Comparison of ENCODE assay signal across 20 cellular contexts in the genomic region with DNA sequence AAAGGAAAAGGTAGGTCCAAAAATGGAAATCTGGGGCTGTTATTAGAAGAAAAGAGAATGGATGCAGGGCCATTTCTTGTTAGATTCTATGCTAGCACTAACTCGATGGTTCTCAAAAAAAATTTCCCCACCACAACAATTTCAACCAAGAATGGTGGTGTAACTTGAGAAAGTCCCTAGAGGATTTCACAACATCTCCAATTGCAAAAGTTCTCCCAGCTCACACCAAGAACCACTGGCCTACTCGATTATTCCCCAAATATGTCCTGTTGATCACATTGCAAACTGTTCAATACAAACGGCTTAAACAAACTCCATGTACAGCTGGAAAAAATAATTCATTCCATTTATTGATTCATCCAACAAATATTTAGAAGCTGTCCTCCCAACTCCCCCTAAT. TPM values are rescaled to one million over a fixed set of nuclear protein-coding genes. Genes with fewer than 3 reads are reported as not detected.
DNase-seq lines count a peak whose midpoint lies in the region; ATAC-seq, FAIRE-seq and TF ChIP-seq lines count a peak whose summit lies in the region.
"Had no signal": no experiment of that assay in that cellular context is flagged by ENCODE, and none has a peak within 500 bp of the region (broad histone marks: within the 10 kb centered on the region; RNA-seq: fewer than 3 reads in every experiment).

No MANE protein-coding gene starts in this region.

- H3K27me3 ChIP-seq in right cardiac atrium (ENCODE audit: control insufficient read depth, insufficient read depth), result no peaks in the 10 kb centered on the region
- H3K27me3 ChIP-seq in K562 (ENCODE audit: control insufficient read depth in 2 of 2, insufficient read depth in 2 of 2, low read length in 2 of 2), result peaks cover 24 to 35% of the 10 kb centered on the region in 2 experiments; a peak in 4 of 5 replicates
- H3K27me3 ChIP-seq in lower lobe of right lung (ENCODE audit: low read depth), result no peaks in the 10 kb centered on the region
- no peaks in the 10 kb centered on the region for H3K27me3 ChIP-seq in vagina
- H3K27me3 ChIP-seq: right atrium auricular region had no signal

- no peaks in the 10 kb centered on the region for H3K9me3 ChIP-seq in right cardiac atrium (ENCODE audit: control insufficient read depth, low read length)
- H3K9me3 ChIP-seq in K562 (replicated peaks; ENCODE audit: control insufficient read depth, insufficient read depth, low read depth, low read length), result no peaks in the 10 kb centered on the region
- no peaks in the 10 kb centered on the region for H3K9me3 ChIP-seq in lower lobe of right lung
- H3K9me3 ChIP-seq in vagina, result no peaks in the 10 kb centered on the region
- H3K9me3 ChIP-seq: right atrium auricular region had no signal

- H3K27me3 Mint-ChIP-seq in type B pancreatic cell, result peaks cover 21% of the 10 kb centered on the region

- no TSS peak for BruUV-seq in K562 (replicated peaks; lab: Mats Ljungman, UMichigan)

- WGBS in right cardiac atrium, result 42% methylated on average over 3 of the region's 3 CpGs
- 2% methylated on average over 3 of the region's 3 CpGs for WGBS in K562 (ENCODE audit: insufficient coverage, low coverage, missing lambda C conversion rate)

- peaks cover 5% of the 10 kb centered on the region for H3K4me1 ChIP-seq in right cardiac atrium (ENCODE audit: control insufficient read depth, insufficient read depth, low read length)
- no peaks in the 10 kb centered on the region for H3K4me1 ChIP-seq in K562 (replicated peaks in 1 of 2; ENCODE audit: control insufficient read depth in 2 of 2, insufficient read depth in 2 of 2, low read length in 2 of 2)
- peaks cover 45% of the 10 kb centered on the region for H3K4me1 ChIP-seq in lower lobe of right lung
- peaks cover 24% of the 10 kb centered on the region for H3K4me1 ChIP-seq in vagina

- FAIRE-seq in K562 (lab: Jason Lieb, UNC), result no peak
- FAIRE-seq: D721Med, H54, RCC 7860 had no signal

- H3K27ac Mint-ChIP-seq in type B pancreatic cell, result no peak overlapping the region
- H3K27ac Mint-ChIP-seq: neural progenitor cell; stimulated activated naive B cell treated with anti-CD40 and anti-IgM and Interleukin-4, amounts not matched to agents 10 μg/mL and 1 μg/mL and 100 μg/mL, for 72 hours; T-helper 1 cell treated with Interleukin-12 subunit alpha and Interleukin-12 subunit beta and Interleukin-4 antibody, amounts not matched to agents 30 μg/mL and 1 μg/mL, for 36 hours had no signal

- TF ChIP-seq CTCF in K562 (IDR thresholded peaks at IDR 0.05 in 2 of 3, conservative IDR thresholded peaks at IDR 0.05 in 1 of 3; ENCODE audit: insufficient read depth in 2 of 3, low read depth in 1 of 3, low read length in 3 of 3), result no peak
- no peak for TF ChIP-seq CTCF in lower lobe of right lung (IDR thresholded peaks at IDR 0.05)
- TF ChIP-seq CTCF in vagina (IDR thresholded peaks at IDR 0.05), result no peak
- no peak for TF ChIP-seq CTCF in type B pancreatic cell (conservative IDR thresholded peaks at IDR 0.05)

- no peak overlapping the region for H3K27ac ChIP-seq in right cardiac atrium (ENCODE audit: low read length)
- H3K27ac ChIP-seq in K562 (ENCODE audit: extremely low read depth, low read depth, low read length), result no peak overlapping the region
- H3K27ac ChIP-seq in lower lobe of right lung, result peak overlapping the region; percentile 20
- peak overlapping the region; percentile 76 for H3K27ac ChIP-seq in vagina
- H3K27ac ChIP-seq: neural progenitor cell, right atrium auricular region had no signal

- no peak for TF ChIP-seq EP300 in K562 (IDR thresholded peaks at IDR 0.05; ENCODE audit: low read length)

- no peak overlapping the region for H3K4me3 Mint-ChIP-seq in type B pancreatic cell
- H3K4me3 Mint-ChIP-seq: neural progenitor cell; stimulated activated naive B cell treated with anti-CD40 and anti-IgM and Interleukin-4, amounts not matched to agents 10 μg/mL and 1 μg/mL and 100 μg/mL, for 72 hours; T-helper 1 cell treated with Interleukin-12 subunit alpha and Interleukin-12 subunit beta and Interleukin-4 antibody, amounts not matched to agents 30 μg/mL and 1 μg/mL, for 36 hours had no signal

- H3K4me3 ChIP-seq in right cardiac atrium (ENCODE audit: low read length) (no peak overlapping the region), K562 (no peak overlapping the region), lower lobe of right lung (no peak overlapping the region), vagina (no peak overlapping the region)
- H3K4me3 ChIP-seq: neural progenitor cell, right atrium auricular region had no signal

- CTCF ChIA-PET in K562 (lab: Yijun Ruan, JAX; ENCODE audit: low intra/inter-chr PET ratio), result no interaction called here

- no peaks in the 10 kb centered on the region for H3K9me3 Mint-ChIP-seq in type B pancreatic cell
- H3K9me3 Mint-ChIP-seq: neural progenitor cell; stimulated activated naive B cell treated with anti-CD40 and anti-IgM and Interleukin-4, amounts not matched to agents 10 μg/mL and 1 μg/mL and 100 μg/mL, for 72 hours; T-helper 1 cell treated with Interleukin-12 subunit alpha and Interleukin-12 subunit beta and Interleukin-4 antibody, amounts not matched to agents 30 μg/mL and 1 μg/mL, for 36 hours had no signal

- TF ChIP-seq RAD21 in K562 (CRISPR knock-in tag; conservative IDR thresholded peaks at IDR 0.05 in 1 of 2, IDR thresholded peaks at IDR 0.05 in 1 of 2), result no peak

- H3K9me1 ChIP-seq in K562 (ENCODE audit: control insufficient read depth, insufficient read depth, low read length), result no peaks in the 10 kb centered on the region

- H2AFZ ChIP-seq in K562 (ENCODE audit: low read depth, low read length), result no peak overlapping the region
- H2AFZ ChIP-seq: neural progenitor cell had no signal

- H3K9ac ChIP-seq in K562 (ENCODE audit: insufficient read depth in 1 of 2, low read depth in 2 of 2, low read length in 2 of 2), result no peak overlapping the region
- H3K9ac ChIP-seq: neural progenitor cell had no signal

- DNase-seq in left ventricle myocardium superior, result no peak
- DNase-seq in right cardiac atrium, result no peak
- DNase-seq in K562 (ENCODE audit: extremely low read depth in 1 of 4, low spot score in 3 of 4), result no peak
- no peak for DNase-seq in lower lobe of right lung
- DNase-seq in vagina (ENCODE audit: extremely low spot score in 2 of 2), result no peak
- no peak for DNase-seq in type B pancreatic cell (ENCODE audit: extremely low spot score, unreplicated experiment)
- no peak for DNase-seq in stimulated activated CD4-positive, alpha-beta T cell treated with anti-CD3 and anti-CD28 coated beads, Interleukin-4, amount 100 ng/mL, for 4 hours
- no peak for DNase-seq in activated gamma-delta T cell (lab: John Stamatoyannopoulos, UW)
- DNase-seq: ACHN; activated CD4-positive, CD25-positive, alpha-beta regulatory T cell treated with anti-CD3 and anti-CD28 coated beads, Interleukin-2, amount 50 U/mL, for 72 hours; cerebellar nuclear complex; NCI-H1694; NCI-H524; stimulated activated naive B cell treated with anti-CD40 and anti-IgM and Interleukin-4, amounts not matched to agents 10 μg/mL and 1 μg/mL and 100 μg/mL, for 72 hours had no signal

- in situ Hi-C loops in K562 (cut with MboI), result no loop called here

- H3K36me3 ChIP-seq in K562 (ENCODE audit: control insufficient read depth, insufficient read depth, low read length), result no peaks in the 10 kb centered on the region
- no peaks in the 10 kb centered on the region for H3K36me3 ChIP-seq in lower lobe of right lung
- no peaks in the 10 kb centered on the region for H3K36me3 ChIP-seq in vagina
- H3K36me3 ChIP-seq: neural progenitor cell, right atrium auricular region had no signal

- H4K20me1 ChIP-seq in K562 (replicated peaks; ENCODE audit: control insufficient read depth, insufficient read depth, low read length), result no peaks in the 10 kb centered on the region

- H3K36me3 Mint-ChIP-seq in type B pancreatic cell, result no peaks in the 10 kb centered on the region
- H3K36me3 Mint-ChIP-seq: neural progenitor cell; stimulated activated naive B cell treated with anti-CD40 and anti-IgM and Interleukin-4, amounts not matched to agents 10 μg/mL and 1 μg/mL and 100 μg/mL, for 72 hours had no signal

- no peaks in the 10 kb centered on the region for H3K79me2 ChIP-seq in K562 (ENCODE audit: control insufficient read depth, insufficient read depth, low read length)

- TF ChIP-seq POLR2A in K562 (conservative IDR thresholded peaks at IDR 0.05) (no peak), vagina (IDR thresholded peaks at IDR 0.05) (no peak)

- ATAC-seq in left ventricle myocardium superior (peak; percentile 28), right cardiac atrium (no peak), K562 (no peak), lower lobe of right lung (no peak)
- ATAC-seq: stimulated activated naive B cell treated with anti-CD40 and anti-IgM and Interleukin-4, amounts not matched to agents 10 μg/mL and 1 μg/mL and 100 μg/mL, for 72 hours had no signal

- H3K4me2 ChIP-seq in K562 (ENCODE audit: insufficient read depth, low read length), result no peak overlapping the region
- H3K4me2 ChIP-seq: neural progenitor cell had no signal

- peaks cover 4% of the 10 kb centered on the region for H3K4me1 Mint-ChIP-seq in type B pancreatic cell (ENCODE audit: unreplicated experiment)
- H3K4me1 Mint-ChIP-seq: neural progenitor cell had no signal

- intact Hi-C loops in left ventricle myocardium superior (cut with micrococcal nuclease) (loop anchor here (10.0 kb wide), 1 partner anchor 204 kb away; no protein-coding TSS in a partner anchor), right cardiac atrium (cut with DNase I) (loop anchor here in 1 of 4 donors (5.0 kb wide), 1 partner anchor 96 kb away; no protein-coding TSS in a partner anchor), K562 (cut with micrococcal nuclease) (loop anchor here (10.0 kb wide), 1 partner anchor 314 kb away; no protein-coding TSS in a partner anchor), lower lobe of right lung (cut with DNase I) (no loop called here), vagina (cut with DNase I) (no loop called here)

- POLR2A ChIA-PET in K562 (lab: Yijun Ruan, JAX), result interaction anchor here (0.7 kb wide), 2 partner anchors 74 to 372 kb away, joined by 3 read pairs; no protein-coding TSS in a partner anchor

RNA-seq across cellular contexts. Expression of gene TMEM176B, which starts 19.1 kb away (rescaled TPM):
- 45.2 TPM for total RNA-seq in left ventricle myocardium superior
- 100 to 1,000 TPM; 101 to 344 (median 237) TPM for total RNA-seq in right cardiac atrium
- polyA plus RNA-seq in right cardiac atrium, result 114 TPM
- not detected in 2 replicates for total RNA-seq in K562 (2011; cell fraction: chromatin; rRNA removed; ENCODE audit: low replicate concordance)
- total RNA-seq in K562 (2011; cell fraction: nucleolus; rRNA removed), result not detected in 2 replicates
- not detected in 2 replicates for total RNA-seq in K562 (2011; cell fraction: nucleoplasm; rRNA removed)
- total RNA-seq in K562 (2014; rRNA removed), result not detected in 2 replicates
- total RNA-seq in K562 (2014; rRNA removed; fragmentation: Illumina TruSeq; extraction: Trizol), result not detected in 2 replicates
- 0.15 TPM in 1 of 2 replicates, not detected in the other for total RNA-seq in K562 (2015; rRNA removed; fragmentation: Illumina TruSeq; extraction: Trizol)
- total RNA-seq in K562 (2021), result 0.60 and 0.76 TPM in 2 replicates
- polyA plus RNA-seq in K562 (2011; rRNA removed), result not detected in 2 replicates
- polyA plus RNA-seq in K562 (2011; cell fraction: cytosol; rRNA removed), result not detected in 2 replicates
- polyA plus RNA-seq in K562 (2011; cell fraction: nucleus; rRNA removed), result not detected in 2 replicates
- polyA plus RNA-seq in K562 (2012), result 0.21 and 0.69 TPM in 2 replicates
- polyA plus RNA-seq in K562 (2014; fragmentation: Illumina TruSeq; extraction: Trizol), result not detected in 2 replicates
- not detected for polyA plus RNA-seq in K562 (2014; fragmentation: Nextera tagmentation; extraction: Ambion mirVana)
- polyA plus RNA-seq in K562 (2014; rRNA removed), result 0.19 TPM in 1 of 2 replicates, not detected in the other
- polyA minus RNA-seq in K562 (2011; rRNA and poly(A)+ RNA removed), result not detected in 2 replicates
- polyA minus RNA-seq in K562 (2011; cell fraction: cytosol; rRNA and poly(A)+ RNA removed), result not detected in 2 replicates
- not detected in 2 replicates for polyA minus RNA-seq in K562 (2011; cell fraction: nucleus; rRNA and poly(A)+ RNA removed)
- total RNA-seq in lower lobe of right lung, result 69.4 TPM
- total RNA-seq in vagina, result 60.6 TPM
- total RNA-seq in type B pancreatic cell (ENCODE audit: low replicate concordance), result 72.9 and 98.5 TPM in 2 replicates

RNA-seq across cellular contexts. Expression of gene TMEM176A, which starts 19.6 kb away (rescaled TPM):
- total RNA-seq in left ventricle myocardium superior (30.1 TPM), right cardiac atrium (100 to 1,000 TPM in 2 of 4 donors, 10 to 100 TPM in 2; 50.8 to 167 (median 126) TPM), K562 (2014; rRNA removed) (not detected in 2 replicates), K562 (2014; rRNA removed; fragmentation: Illumina TruSeq; extraction: Trizol) (not detected in 2 replicates), K562 (2015; rRNA removed; fragmentation: Illumina TruSeq; extraction: Trizol) (not detected in 2 replicates), K562 (2021) (0.31 TPM in 1 of 2 replicates, not detected in the other), lower lobe of right lung (57.4 TPM), vagina (43.7 TPM), type B pancreatic cell (ENCODE audit: low replicate concordance) (90.1 and 106 TPM in 2 replicates)
- polyA plus RNA-seq in right cardiac atrium (51.6 TPM), K562 (2011; rRNA removed) (not detected in 2 replicates), K562 (2014; fragmentation: Illumina TruSeq; extraction: Trizol) (not detected in 2 replicates), K562 (2014; fragmentation: Nextera tagmentation; extraction: Ambion mirVana) (not detected), K562 (2014; rRNA removed) (not detected in 2 replicates)
- total RNA-seq in K562 (2011; cell fraction: chromatin; rRNA removed; ENCODE audit: low replicate concordance), result not detected in 2 replicates
- not detected in 2 replicates for total RNA-seq in K562 (2011; cell fraction: nucleolus; rRNA removed)
- total RNA-seq in K562 (2011; cell fraction: nucleoplasm; rRNA removed), result not detected in 2 replicates
- 0.04 TPM in 1 of 2 replicates, not detected in the other for polyA plus RNA-seq in K562 (2011; cell fraction: cytosol; rRNA removed)
- polyA plus RNA-seq in K562 (2011; cell fraction: nucleus; rRNA removed), result 0.27 TPM in 1 of 2 replicates, not detected in the other
- 0.27 and 0.32 TPM in 2 replicates for polyA plus RNA-seq in K562 (2012)
- not detected in 2 replicates for polyA minus RNA-seq in K562 (2011; rRNA and poly(A)+ RNA removed)
- polyA minus RNA-seq in K562 (2011; cell fraction: cytosol; rRNA and poly(A)+ RNA removed), result not detected in 2 replicates
- not detected in 2 replicates for polyA minus RNA-seq in K562 (2011; cell fraction: nucleus; rRNA and poly(A)+ RNA removed)

RNA-seq across cellular contexts. Expression of gene GIMAP5, which starts 43.8 kb away (rescaled TPM):
- total RNA-seq in left ventricle myocardium superior, result 9.8 TPM
- total RNA-seq in right cardiac atrium, result 10 to 100 TPM in 3 of 4 donors, 1 to 10 TPM in 1; 9.3 to 24.2 (median 11.1) TPM
- 22.3 TPM for polyA plus RNA-seq in right cardiac atrium
- not detected in 2 replicates for total RNA-seq in K562 (2011; cell fraction: chromatin; rRNA removed; ENCODE audit: low replicate concordance)
- not detected in 2 replicates for total RNA-seq in K562 (2011; cell fraction: nucleolus; rRNA removed)
- total RNA-seq in K562 (2011; cell fraction: nucleoplasm; rRNA removed), result not detected in 2 replicates
- not detected in 2 replicates for total RNA-seq in K562 (2014; rRNA removed)
- total RNA-seq in K562 (2014; rRNA removed; fragmentation: Illumina TruSeq; extraction: Trizol), result not detected in 2 replicates
- total RNA-seq in K562 (2015; rRNA removed; fragmentation: Illumina TruSeq; extraction: Trizol), result not detected in 2 replicates
- total RNA-seq in K562 (2021), result 0.35 and 0.51 TPM in 2 replicates
- not detected in 2 replicates for polyA plus RNA-seq in K562 (2011; rRNA removed)
- not detected in 2 replicates for polyA plus RNA-seq in K562 (2011; cell fraction: cytosol; rRNA removed)
- polyA plus RNA-seq in K562 (2011; cell fraction: nucleus; rRNA removed), result not detected in 2 replicates
- polyA plus RNA-seq in K562 (2012), result 0.48 TPM in 1 of 2 replicates, not detected in the other
- not detected in 2 replicates for polyA plus RNA-seq in K562 (2014; fragmentation: Illumina TruSeq; extraction: Trizol)
- polyA plus RNA-seq in K562 (2014; fragmentation: Nextera tagmentation; extraction: Ambion mirVana), result not detected
- not detected in 2 replicates for polyA plus RNA-seq in K562 (2014; rRNA removed)
- polyA minus RNA-seq in K562 (2011; rRNA and poly(A)+ RNA removed), result not detected in 2 replicates
- not detected in 2 replicates for polyA minus RNA-seq in K562 (2011; cell fraction: cytosol; rRNA and poly(A)+ RNA removed)
- not detected in 2 replicates for polyA minus RNA-seq in K562 (2011; cell fraction: nucleus; rRNA and poly(A)+ RNA removed)
- 31.9 TPM for total RNA-seq in lower lobe of right lung
- 24.1 TPM for total RNA-seq in vagina
- total RNA-seq in type B pancreatic cell (ENCODE audit: low replicate concordance), result not detected in 2 replicates

Comparison
In these comparisons a context has a peak if more than half of its experiments do, and no peak if none do; other contexts are left out.
1. H3K27ac ChIP-seq: peak in lower lobe of right lung (single experiment) and vagina (single experiment); none in right cardiac atrium (single experiment) and K562 (single experiment).
2. RNA of gene TMEM176B, which starts 19.1 kb away (total RNA-seq): 101 to 344 TPM in right cardiac atrium, 72.9 to 98.5 TPM in type B pancreatic cell, 69.4 TPM in lower lobe of right lung (single experiment), 60.6 TPM in vagina (single experiment) and 45.2 TPM in left ventricle myocardium superior (single experiment); 0.15 to 0.76 TPM in K562; every median in the first group is over 10 times any median in the second.
3. RNA of gene TMEM176A, which starts 19.6 kb away (total RNA-seq): 50.8 to 167 TPM in right cardiac atrium, 90.1 to 106 TPM in type B pancreatic cell, 57.4 TPM in lower lobe of right lung (single experiment), 43.7 TPM in vagina (single experiment) and 30.1 TPM in left ventricle myocardium superior (single experiment); 0.31 TPM in K562; every median in the first group is over 10 times any median in the second.
4. intact Hi-C loops: an anchor here in left ventricle myocardium superior (10.0 kb wide) and K562 (10.0 kb wide); none called in lower lobe of right lung and vagina.